Comparison of ENCODE assay signal across 18 cellular contexts in the genomic region with DNA sequence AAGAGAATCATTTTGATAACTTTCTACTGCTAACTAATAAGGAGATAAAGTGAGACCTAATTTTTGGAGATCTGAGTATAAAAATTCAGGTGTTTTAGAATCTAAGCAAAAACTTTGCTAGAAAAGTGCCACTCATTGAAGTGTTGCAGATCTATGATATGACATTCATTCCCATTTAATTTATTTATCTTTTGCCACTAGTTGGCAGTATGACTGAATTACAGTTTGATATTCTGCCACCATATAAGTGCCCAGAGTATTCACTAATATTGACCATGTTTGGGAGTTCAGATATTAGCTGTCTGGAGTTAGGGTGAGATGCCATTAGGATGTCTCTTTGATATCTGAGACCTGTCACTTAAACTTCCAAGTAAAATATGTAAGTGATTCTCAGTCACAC.
A peak's percentile ranks its signal among the peaks of the same experiment; 100 is the strongest.
DNase-seq lines count a peak whose midpoint lies in the region; ATAC-seq and TF ChIP-seq lines count a peak whose summit lies in the region.
"Had no signal": no experiment of that assay in that cellular context is flagged by ENCODE, and none has a peak within 500 bp of the region (broad histone marks: within the 10 kb centered on the region; RNA-seq: fewer than 3 reads in every experiment).

No MANE protein-coding gene starts in this region.

- no peaks in the 10 kb centered on the region for H3K9me3 ChIP-seq in HCT116 (ENCODE audit: control insufficient read depth in 1 of 2, insufficient read depth in 1 of 2, low read depth in 1 of 2, low read length in 2 of 2)
- H3K9me3 ChIP-seq in CD8-positive, alpha-beta memory T cell (ENCODE audit: low read length), result no peaks in the 10 kb centered on the region

- peaks cover 2 to 16% (median 6%) of the 10 kb centered on the region in 5 donors for H3K9me3 Mint-ChIP-seq in CD8-positive, alpha-beta memory T cell
- H3K9me3 Mint-ChIP-seq: activated naive CD8-positive, alpha-beta T cell treated with anti-CD3 and anti-CD28 coated beads for 36 hours had no signal

- H3K9ac ChIP-seq in HCT116 (ENCODE audit: low read length), result no peak overlapping the region

- no peaks in the 10 kb centered on the region for H3K27me3 ChIP-seq in HCT116 (ENCODE audit: insufficient read depth, low read length)
- no peaks in the 10 kb centered on the region for H3K27me3 ChIP-seq in CD8-positive, alpha-beta memory T cell (ENCODE audit: insufficient read depth, low read length, poor library complexity, severe bottlenecking)
- H3K27me3 ChIP-seq: esophagus muscularis mucosa had no signal

- peak; percentile 44; the same call in 1 of the 2 replicates for ATAC-seq in HCT116
- ATAC-seq in GM21390 (IDR thresholded peaks at IDR 0.05; ENCODE audit: unreplicated experiment), result no peak
- no peak for ATAC-seq in HG03378 (IDR thresholded peaks at IDR 0.05; ENCODE audit: unreplicated experiment)

- no peak for TF ChIP-seq RAD21 in HCT116 (IDR thresholded peaks at IDR 0.05; ENCODE audit: low read depth)

- H3K27ac Mint-ChIP-seq in CD8-positive, alpha-beta memory T cell, result no peak overlapping the region
- H3K27ac Mint-ChIP-seq: activated naive CD8-positive, alpha-beta T cell treated with anti-CD3 and anti-CD28 coated beads for 36 hours had no signal

- DNase-seq in AML-193 (lab: John Stamatoyannopoulos, UW), result peak; percentile 13 to 39
- DNase-seq in HCT116 (ENCODE audit: low read depth, low spot score), result no peak
- no peak for DNase-seq in RWPE1 (ENCODE audit: low spot score)
- DNase-seq in fibroblast of the aortic adventitia (ENCODE audit: low read depth), result peak; percentile 3
- no peak for DNase-seq in CD8-positive, alpha-beta memory T cell
- no peak for DNase-seq in mucosa of gallbladder (ENCODE audit: low spot score)
- DNase-seq: activated CD4-positive, alpha-beta T cell treated with anti-CD3 and anti-CD28 coated beads for 1 hour; activated naive CD8-positive, alpha-beta T cell treated with anti-CD3 and anti-CD28 coated beads for 36 hours; C1 segment of cervical spinal cord; GF-D8; hypothalamus; naive B cell; NCI-H1048; NCI-H2227 treated with DMSO at 0.1 percent for 48 hours; T-helper 1 cell had no signal

- peaks cover 0 to 2% (median 0%) of the 10 kb centered on the region in 3 donors for H3K36me3 Mint-ChIP-seq in CD8-positive, alpha-beta memory T cell
- H3K36me3 Mint-ChIP-seq: activated naive CD8-positive, alpha-beta T cell treated with anti-CD3 and anti-CD28 coated beads for 36 hours; naive B cell had no signal

- no peak overlapping the region for H2AFZ ChIP-seq in HCT116 (ENCODE audit: low read depth, low read length, poor library complexity, severe bottlenecking)

- H3K4me3 Mint-ChIP-seq in CD8-positive, alpha-beta memory T cell, result no peak overlapping the region
- H3K4me3 Mint-ChIP-seq: activated naive CD8-positive, alpha-beta T cell treated with anti-CD3 and anti-CD28 coated beads for 36 hours; naive B cell had no signal

- POLR2A ChIA-PET in HCT116 (lab: Charles Lee), result no interaction called here
- POLR2A ChIA-PET in RWPE1 (lab: Yijun Ruan, JAX; ENCODE audit: low non-redundant PET), result no interaction called here
- POLR2A ChIA-PET in CD8-positive, alpha-beta memory T cell (lab: Charles Lee), result no interaction called here

- H3K4me1 ChIP-seq in HCT116 (ENCODE audit: control insufficient read depth in 1 of 2, insufficient read depth in 2 of 2, low read length in 2 of 2), result no peaks in the 10 kb centered on the region
- H3K4me1 ChIP-seq in CD8-positive, alpha-beta memory T cell (ENCODE audit: insufficient read depth, low read length), result no peaks in the 10 kb centered on the region
- H3K4me1 ChIP-seq: esophagus muscularis mucosa had no signal

- peak in 1 of 3 experiments; percentile 56; a peak in 2 of 6 replicates for TF ChIP-seq CTCF in HCT116 (IDR thresholded peaks at IDR 0.05 in 2 of 3, conservative IDR thresholded peaks at IDR 0.05 in 1 of 3; ENCODE audit: borderline replicate concordance in 1 of 3, insufficient read depth in 1 of 3, low read depth in 2 of 3, low read length in 2 of 3)
- TF ChIP-seq CTCF in RWPE1 (conservative IDR thresholded peaks at IDR 0.05; ENCODE audit: low read depth), result peak; percentile 28
- peak; percentile 28 for TF ChIP-seq CTCF in fibroblast of the aortic adventitia (IDR thresholded peaks at IDR 0.05; ENCODE audit: insufficient read depth, low read length)

- peaks cover 36% of the 10 kb centered on the region for H3K79me2 ChIP-seq in HCT116 (ENCODE audit: insufficient read depth, low read length)

- no peaks in the 10 kb centered on the region for H3K4me1 Mint-ChIP-seq in CD8-positive, alpha-beta memory T cell
- H3K4me1 Mint-ChIP-seq: activated naive CD8-positive, alpha-beta T cell treated with anti-CD3 and anti-CD28 coated beads for 36 hours; naive B cell had no signal

- no peaks in the 10 kb centered on the region for H3K9me2 ChIP-seq in HCT116 (ENCODE audit: insufficient read depth)

- H3K4me2 ChIP-seq in HCT116 (ENCODE audit: low read length), result no peak overlapping the region

- H3K27me3 Mint-ChIP-seq in CD8-positive, alpha-beta memory T cell, result no peaks in the 10 kb centered on the region
- H3K27me3 Mint-ChIP-seq: activated naive CD8-positive, alpha-beta T cell treated with anti-CD3 and anti-CD28 coated beads for 36 hours; naive B cell had no signal

- no peaks in the 10 kb centered on the region for H3K36me3 ChIP-seq in HCT116 (ENCODE audit: control insufficient read depth in 1 of 2, insufficient read depth in 2 of 2, low read length in 2 of 2)
- H3K36me3 ChIP-seq in CD8-positive, alpha-beta memory T cell (ENCODE audit: insufficient read depth, low read length), result no peaks in the 10 kb centered on the region
- H3K36me3 ChIP-seq: esophagus muscularis mucosa had no signal

- CTCF ChIA-PET in HCT116 (lab: Charles Lee), result no interaction called here
- CTCF ChIA-PET in RWPE1 (lab: Yijun Ruan, JAX), result no interaction called here
- CTCF ChIA-PET in CD8-positive, alpha-beta memory T cell (lab: Charles Lee), result no interaction called here

- BruUV-seq in HCT116 (replicated peaks; lab: Mats Ljungman, UMichigan), result no TSS peak

- intact Hi-C loops in HCT116 (cut with micrococcal nuclease), result no loop called here

- H3K4me3 ChIP-seq in HCT116 (replicated peaks in 1 of 2; ENCODE audit: low read depth in 1 of 2, low read length in 2 of 2), result no peak overlapping the region
- H3K4me3 ChIP-seq in fibroblast of the aortic adventitia (ENCODE audit: low read depth, low read length), result no peak overlapping the region
- H3K4me3 ChIP-seq in CD8-positive, alpha-beta memory T cell (ENCODE audit: low read length), result no peak overlapping the region
- H3K4me3 ChIP-seq: esophagus muscularis mucosa had no signal

- H4K20me1 ChIP-seq in HCT116 (ENCODE audit: insufficient read depth), result no peaks in the 10 kb centered on the region

- TF ChIP-seq POLR2A in HCT116 (IDR thresholded peaks at IDR 0.05; ENCODE audit: borderline replicate concordance, extremely low read depth, insufficient read depth, insufficient read length), result no peak

- RAD21 ChIA-PET in HCT116 (lab: Charles Lee; ENCODE audit: low non-redundant PET in 1 of 2, low total read pairs in 2 of 2, uncharacterized antibody in 2 of 2, unreplicated experiment in 2 of 2), result no interaction called here

- no peak overlapping the region for H3K27ac ChIP-seq in HCT116 (ENCODE audit: low read depth, low read length)
- H3K27ac ChIP-seq in RWPE1, result no peak overlapping the region
- H3K27ac ChIP-seq in CD8-positive, alpha-beta memory T cell (ENCODE audit: low read depth, low read length), result no peak overlapping the region
- H3K27ac ChIP-seq: esophagus muscularis mucosa had no signal

TF ChIP-seq in HCT116, 20 proteins besides CTCF, POLR2A, EP300 and RAD21:
- TF ChIP-seq EZH2phosphoT487 (IDR thresholded peaks at IDR 0.05; ENCODE audit: borderline replicate concordance) (no peak), SIN3A (IDR thresholded peaks at IDR 0.05; ENCODE audit: low read depth) (no peak), ZBTB33 (IDR thresholded peaks at IDR 0.05; ENCODE audit: extremely low read depth, insufficient replicate concordance, low read length) (no peak), MAX (IDR thresholded peaks at IDR 0.05) (no peak), YY1 (IDR thresholded peaks at IDR 0.05; ENCODE audit: extremely low read depth, insufficient replicate concordance, low read depth, low read length) (no peak)
TF ChIP-seq in HCT116: peak in this region for 0.

Comparison
In these comparisons a context has a peak if more than half of its experiments do, and no peak if none do; other contexts are left out.
1. DNase-seq: peak in AML-193 (2 of 2) and fibroblast of the aortic adventitia (single experiment); none in HCT116 (single experiment), RWPE1 (single experiment), CD8-positive, alpha-beta memory T cell (0 of 5) and mucosa of gallbladder (single experiment).